Comparison of ENCODE assay signal across 11 cellular contexts in genomic region chr14:73695997-73696396, GRCh38. TPM values are rescaled to one million over a fixed set of nuclear protein-coding genes. Genes with fewer than 3 reads are reported as not detected.
DNase-seq lines count a peak whose midpoint lies in the region; ATAC-seq and TF ChIP-seq lines count a peak whose summit lies in the region.
"Had no signal": no experiment of that assay in that cellular context is flagged by ENCODE, and none has a peak within 500 bp of the region (broad histone marks: within the 10 kb centered on the region; RNA-seq: fewer than 3 reads in every experiment).

No MANE protein-coding gene starts in this region.

- no peaks in the 10 kb centered on the region for H3K9me3 ChIP-seq in adipocyte (ENCODE audit: control insufficient read depth, low read length)

- no peak overlapping the region for H3K27ac Mint-ChIP-seq in immature natural killer cell

- peak overlapping the region; percentile 28 for H3K4me3 ChIP-seq in adipocyte (ENCODE audit: low read length)

- peaks cover 0 to 18% (median 18%) of the 10 kb centered on the region in 3 donors for H3K36me3 Mint-ChIP-seq in immature natural killer cell

- H3K27me3 Mint-ChIP-seq in immature natural killer cell (ENCODE audit: low read depth in 3 of 3): no peaks in the 10 kb centered on the region
- H3K27me3 Mint-ChIP-seq: naive thymus-derived CD8-positive, alpha-beta T cell had no signal

- ATAC-seq in GM18505 (IDR thresholded peaks at IDR 0.05; ENCODE audit: unreplicated experiment): peak; percentile 64
- ATAC-seq in GM19468 (IDR thresholded peaks at IDR 0.05; ENCODE audit: extremely low read depth, unreplicated experiment): peak; percentile 7
- ATAC-seq in HG03135 (IDR thresholded peaks at IDR 0.05; ENCODE audit: unreplicated experiment): peak; percentile 57
- ATAC-seq: naive thymus-derived CD8-positive, alpha-beta T cell had no signal

- DNase-seq in adipocyte (ENCODE audit: low read depth) (no peak), NCI-H2171 treated with DMSO at 0.1 percent for 48 hours (lab: John Stamatoyannopoulos, UW) (no peak), LoVo (ENCODE audit: low spot score) (no peak), immature natural killer cell (no peak)
- no peak for DNase-seq in effector CD4-positive, alpha-beta T cell
- DNase-seq: central memory CD4-positive, alpha-beta T cell; hypothalamus; naive thymus-derived CD8-positive, alpha-beta T cell had no signal

- H3K4me1 ChIP-seq in adipocyte (ENCODE audit: control insufficient read depth, insufficient read depth, low read length): peaks cover 14% of the 10 kb centered on the region

- H3K9me3 Mint-ChIP-seq in immature natural killer cell: no peaks in the 10 kb centered on the region
- H3K9me3 Mint-ChIP-seq: naive thymus-derived CD8-positive, alpha-beta T cell had no signal

- no peaks in the 10 kb centered on the region for H3K27me3 ChIP-seq in adipocyte (replicated peaks; ENCODE audit: control insufficient read depth, insufficient read depth, low read length)

- no peak overlapping the region for H3K9ac ChIP-seq in adipocyte (ENCODE audit: low read length)

- H3K36me3 ChIP-seq in adipocyte (ENCODE audit: control insufficient read depth, insufficient read depth, low read length, severe bottlenecking): peaks cover 9% of the 10 kb centered on the region

- no peak for TF ChIP-seq POLR2A in GM18505 (IDR thresholded peaks at IDR 0.05; ENCODE audit: borderline replicate concordance, extremely low read depth, insufficient read depth, insufficient read length)

- H3K4me3 Mint-ChIP-seq in immature natural killer cell: no peak overlapping the region
- H3K4me3 Mint-ChIP-seq: naive thymus-derived CD8-positive, alpha-beta T cell had no signal

- no peaks in the 10 kb centered on the region for H3K4me1 Mint-ChIP-seq in immature natural killer cell

RNA-seq across cellular contexts. Expression of gene PNMA1, which starts 18.2 kb away (rescaled TPM):
- 10 to 100 TPM; 19.6 to 39.2 (median 23.8) TPM for polyA plus RNA-seq in immature natural killer cell

RNA-seq across cellular contexts. Expression of gene DNAL1, which starts 51.2 kb away (rescaled TPM):
- 1 to 10 TPM; 3.5 to 7.7 (median 4.4) TPM for polyA plus RNA-seq in immature natural killer cell

Comparison
In these comparisons a context has a peak if more than half of its experiments do, and no peak if none do; other contexts are left out.
1. ATAC-seq: peak in every context shown above with its lines; median percentile 64 in GM18505; 57 in HG03135; 7 in GM19468.